14 cellular contexts compared by ENCODE assay signal in the genomic region with DNA sequence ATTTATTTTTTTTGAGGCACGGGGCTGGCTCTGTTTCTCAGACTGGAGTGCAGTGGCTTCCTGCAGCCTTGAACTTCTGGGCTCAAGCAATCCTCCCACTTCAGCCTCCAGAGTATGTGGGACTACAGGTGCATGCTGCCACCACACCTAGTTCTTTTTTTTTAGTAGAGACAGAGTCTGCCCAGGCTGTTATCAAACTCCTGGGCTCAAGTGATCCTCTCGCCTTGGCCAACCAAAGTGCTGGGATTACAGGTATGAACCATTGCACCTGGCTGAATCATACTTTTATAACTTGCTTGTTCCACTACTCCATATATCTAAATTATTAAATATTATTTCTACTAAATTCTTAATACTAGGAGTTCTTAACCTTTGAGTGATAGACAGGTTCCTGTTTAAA.
DNase-seq lines count a peak whose midpoint lies in the region; ATAC-seq, FAIRE-seq and TF ChIP-seq lines count a peak whose summit lies in the region.
"Had no signal": no experiment of that assay in that cellular context is flagged by ENCODE, and none has a peak within 500 bp of the region (broad histone marks: within the 10 kb centered on the region; RNA-seq: fewer than 3 reads in every experiment).

No MANE protein-coding gene starts in this region.

- 88% methylated on average over 2 of the region's 2 CpGs for WGBS in A549 (ENCODE audit: missing lambda C conversion rate)
- WGBS in GM12878 (ENCODE audit: insufficient coverage, insufficient replicate concordance, low lambda C conversion rate, missing lambda C conversion rate): 80% methylated on average over 2 of the region's 2 CpGs

- RAD21 ChIA-PET in GM12878 (lab: Charles Lee; ENCODE audit: unreplicated experiment): interaction anchor here (0.6 to 7.6 kb wide), 13 partner anchors 10 to 529 kb away, joined by 3 to 71 read pairs (median 3); a partner anchor contains a TSS

- no peak for FAIRE-seq in A549 (lab: Jason Lieb, UNC)
- no peak for FAIRE-seq in GM12878 (lab: Jason Lieb, UNC)
- FAIRE-seq: G401.6 had no signal

- no peak for TF ChIP-seq POLR2A in A549 (IDR thresholded peaks at IDR 0.05; ENCODE audit: low read length)
- no peak for TF ChIP-seq POLR2A in GM12878 (IDR thresholded peaks at IDR 0.05; ENCODE audit: low read depth, low read length)

- H3K9ac ChIP-seq in DND-41 (ENCODE audit: low read depth, low read length) (peak overlapping the region; percentile 53), GM12878 (ENCODE audit: control insufficient read depth, insufficient read depth, low read length) (no peak overlapping the region; the same call in 1 of the 2 replicates), muscle layer of colon (ENCODE audit: low read length) (no peak overlapping the region)

- H3K27me3 ChIP-seq in DND-41 (ENCODE audit: insufficient read depth, low read length, poor library complexity) (no peaks in the 10 kb centered on the region), GM12878 (replicated peaks in 1 of 2; ENCODE audit: control insufficient read depth in 2 of 2, insufficient read depth in 2 of 2, low read length in 1 of 2) (no peaks in the 10 kb centered on the region), muscle layer of colon (ENCODE audit: control insufficient read depth in 1 of 2, insufficient read depth in 2 of 2, low read length in 2 of 2) (no peaks in the 10 kb centered on the region)
- H3K27me3 ChIP-seq: brain microvascular endothelial cell, SJSA1, testis had no signal

- no TSS peak for BruUV-seq in GM12878 (replicated peaks; lab: Mats Ljungman, UMichigan)

- ATAC-seq in A549 (no peak), DND-41 (ENCODE audit: insufficient read depth, low read depth) (no peak), GM12878 (no peak)

- H3K9me3 ChIP-seq in A549 (peaks cover 5% of the 10 kb centered on the region; the same call in 1 of the 3 replicates), DND-41 (ENCODE audit: insufficient read depth, low read length, severe bottlenecking) (no peaks in the 10 kb centered on the region), GM12878 (replicated peaks; ENCODE audit: control insufficient read depth, insufficient read depth, low read length) (peaks cover 5% of the 10 kb centered on the region; the same call in 2 of the 3 replicates), muscle layer of colon (ENCODE audit: low read length) (no peaks in the 10 kb centered on the region)
- H3K9me3 ChIP-seq: SJSA1, testis had no signal

- CTCF ChIA-PET in A549 (lab: Yijun Ruan, JAX) (interaction anchor here (0.7 kb wide), 2 partner anchors 129 to 133 kb away, joined by 3 read pairs; no protein-coding TSS in a partner anchor), GM12878 (lab: Yijun Ruan, JAX) (interaction anchor here (0.8 to 1.0 kb wide), 4 partner anchors 12 to 99 kb away, joined by 3 to 4 read pairs (median 4); no protein-coding TSS in a partner anchor)

- peak overlapping the region; percentile 71 to 76; a peak in 4 of 6 replicates for H3K27ac ChIP-seq in A549
- peak overlapping the region; percentile 96 for H3K27ac ChIP-seq in DND-41 (ENCODE audit: low read length)
- peak overlapping the region; percentile 80 for H3K27ac ChIP-seq in GM12878 (ENCODE audit: control insufficient read depth, insufficient read depth)
- H3K27ac ChIP-seq in muscle layer of colon (ENCODE audit: low read depth, low read length): peak overlapping the region; percentile 31
- H3K27ac ChIP-seq: brain microvascular endothelial cell, SJSA1 had no signal

- intact Hi-C loops in GM12878 (cut with micrococcal nuclease; ENCODE audit: unreplicated experiment): loop anchor here (2.0 to 10.0 kb wide), 6 partner anchors 105 to 541 kb away; no protein-coding TSS in a partner anchor

- H3K79me2 ChIP-seq in DND-41 (ENCODE audit: insufficient read depth, low read length) (peaks cover 36% of the 10 kb centered on the region), GM12878 (ENCODE audit: control insufficient read depth, insufficient read depth, low read length) (no peaks in the 10 kb centered on the region)

- H3K36me3 ChIP-seq in DND-41 (ENCODE audit: insufficient read depth, low read length) (no peaks in the 10 kb centered on the region), GM12878 (ENCODE audit: control insufficient read depth in 2 of 2, insufficient read depth in 2 of 2, low read length in 1 of 2) (no peaks in the 10 kb centered on the region), muscle layer of colon (ENCODE audit: insufficient read depth, low read length) (no peaks in the 10 kb centered on the region)
- H3K36me3 ChIP-seq: brain microvascular endothelial cell, SJSA1 had no signal

- H3K4me3 ChIP-seq in A549: no peak overlapping the region
- H3K4me3 ChIP-seq in DND-41 (ENCODE audit: low read depth in 1 of 2, low read length in 2 of 2): no peak overlapping the region
- no peak overlapping the region for H3K4me3 ChIP-seq in GM12878
- no peak overlapping the region for H3K4me3 ChIP-seq in muscle layer of colon (ENCODE audit: low read depth in 1 of 2, low read length in 2 of 2)

- SMC1A ChIA-PET in GM12878 (lab: Charles Lee; ENCODE audit: uncharacterized antibody, unreplicated experiment): interaction anchor here (0.6 to 6.7 kb wide), 15 partner anchors 9 to 518 kb away, joined by 3 to 79 read pairs (median 4); a partner anchor contains a TSS

- TF ChIP-seq RAD21 in A549 (conservative IDR thresholded peaks at IDR 0.05 in 1 of 2, IDR thresholded peaks at IDR 0.05 in 1 of 2): no peak
- no peak for TF ChIP-seq RAD21 in GM12878 (IDR thresholded peaks at IDR 0.05; ENCODE audit: insufficient read depth, low read depth, low read length)

- no peak overlapping the region for H2AFZ ChIP-seq in DND-41 (ENCODE audit: low read depth, low read length)
- H2AFZ ChIP-seq in GM12878 (ENCODE audit: control insufficient read depth, low read depth, low read length): no peak overlapping the region

- TF ChIP-seq CTCF in A549 (IDR thresholded peaks at IDR 0.05) (no peak), DND-41 (IDR thresholded peaks at IDR 0.05; ENCODE audit: borderline replicate concordance, extremely low read depth, low read length, poor library complexity, severe bottlenecking) (no peak), GM12878 (IDR thresholded peaks at IDR 0.05 in 2 of 3, conservative IDR thresholded peaks at IDR 0.05 in 1 of 3; ENCODE audit: control insufficient read depth in 2 of 3, extremely low read depth in 1 of 3, insufficient read depth in 1 of 3, low read depth in 3 of 3, low read length in 3 of 3) (no peak)

- H3K4me2 ChIP-seq in A549: peak overlapping the region; percentile 77; the same call in 1 of the 3 replicates
- H3K4me2 ChIP-seq in DND-41 (ENCODE audit: insufficient read depth, low read length): peak overlapping the region; percentile 64; the same call in 1 of the 2 replicates
- peak overlapping the region; percentile 92; the same call in 1 of the 2 replicates for H3K4me2 ChIP-seq in GM12878 (ENCODE audit: control insufficient read depth, insufficient read depth)

- POLR2A ChIA-PET in A549 (lab: Yijun Ruan, JAX) (no interaction called here), GM12878 (lab: Charles Lee) (interaction anchor here (1.0 to 2.7 kb wide), 4 partner anchors 26 to 112 kb away, joined by 3 to 9 read pairs (median 3); a partner anchor contains a TSS)

- H4K20me1 ChIP-seq in DND-41 (ENCODE audit: insufficient read depth, low read length) (no peaks in the 10 kb centered on the region), GM12878 (ENCODE audit: control insufficient read depth, insufficient read depth) (no peaks in the 10 kb centered on the region)

- TF ChIP-seq EP300 in A549 (IDR thresholded peaks at IDR 0.05) (no peak), GM12878 (IDR thresholded peaks at IDR 0.05; ENCODE audit: borderline replicate concordance in 1 of 2, control insufficient read depth in 1 of 2, low read depth in 2 of 2, low read length in 2 of 2) (no peak)

- H3K4me1 ChIP-seq in A549 (peaks cover 23% of the 10 kb centered on the region), DND-41 (ENCODE audit: insufficient read depth, low read length) (peaks cover 99% of the 10 kb centered on the region), GM12878 (ENCODE audit: control insufficient read depth, insufficient read depth, low read length) (peaks cover 18% of the 10 kb centered on the region), muscle layer of colon (ENCODE audit: insufficient read depth, low read length) (peaks cover 23% of the 10 kb centered on the region)

- in situ Hi-C loops in GM12878 (cut with MboI): no loop called here

- DNase-seq in A549 (ENCODE audit: low read depth in 1 of 2, low spot score in 1 of 2) (no peak), DND-41 (peak; percentile 34), GM12878 (ENCODE audit: low read depth, low spot score) (no peak), OCI-M1 (lab: John Stamatoyannopoulos, UW) (no peak), hepatic stellate cell (ENCODE audit: low spot score) (no peak)
- no peak for DNase-seq in stimulated activated naive CD4-positive, alpha-beta T cell (lab: John Stamatoyannopoulos, UW)
- DNase-seq in effector CD8-positive, alpha-beta T cell (lab: John Stamatoyannopoulos, UW): no peak
- DNase-seq: brain microvascular endothelial cell; NCI-H2081 treated with DMSO at 0.1 percent for 48 hours; stimulated activated CD4-positive, alpha-beta T cell treated with anti-CD3 and anti-CD28 coated beads, Interleukin-12 subunit alpha, Interleukin-12 subunit beta, amount 100 ng/mL, for 4 hours had no signal

TF ChIP-seq in A549, 52 proteins besides CTCF, POLR2A, EP300 and RAD21 (continues in another document):
- TF ChIP-seq HOXB5 (CRISPR knock-in tag; IDR thresholded peaks at IDR 0.05): no peak
- no peak for TF ChIP-seq KDM1A (IDR thresholded peaks at IDR 0.05; ENCODE audit: low read depth)
- no peak for TF ChIP-seq CBX8 (IDR thresholded peaks at IDR 0.05)
- TF ChIP-seq ESRRA (IDR thresholded peaks at IDR 0.05; ENCODE audit: borderline replicate concordance, low read length): no peak
- TF ChIP-seq CEBPB (IDR thresholded peaks at IDR 0.05): no peak
- no peak for TF ChIP-seq EHF (CRISPR knock-in tag; IDR thresholded peaks at IDR 0.05)
- no peak for TF ChIP-seq CHD4 (IDR thresholded peaks at IDR 0.05; ENCODE audit: borderline replicate concordance)
- TF ChIP-seq NPAS2 (CRISPR knock-in tag; IDR thresholded peaks at IDR 0.05; ENCODE audit: borderline replicate concordance): no peak
- no peak for TF ChIP-seq EHMT2 (IDR thresholded peaks at IDR 0.05; ENCODE audit: low read depth)

TF ChIP-seq in GM12878, 131 proteins besides CTCF, POLR2A, EP300 and RAD21 (continues in another document):
- TF ChIP-seq RCOR1 (conservative IDR thresholded peaks at IDR 0.05; ENCODE audit: low read depth, low read length) (no peak), ASH2L (IDR thresholded peaks at IDR 0.05; ENCODE audit: borderline replicate concordance, low read depth) (no peak), SMARCA5 (IDR thresholded peaks at IDR 0.05) (no peak)
- TF ChIP-seq, protein P1, sequence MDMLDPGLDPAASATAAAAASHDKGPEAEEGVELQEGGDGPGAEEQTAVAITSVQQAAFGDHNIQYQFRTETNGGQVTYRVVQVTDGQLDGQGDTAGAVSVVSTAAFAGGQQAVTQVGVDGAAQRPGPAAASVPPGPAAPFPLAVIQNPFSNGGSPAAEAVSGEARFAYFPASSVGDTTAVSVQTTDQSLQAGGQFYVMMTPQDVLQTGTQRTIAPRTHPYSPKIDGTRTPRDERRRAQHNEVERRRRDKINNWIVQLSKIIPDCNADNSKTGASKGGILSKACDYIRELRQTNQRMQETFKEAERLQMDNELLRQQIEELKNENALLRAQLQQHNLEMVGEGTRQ (IDR thresholded peaks at IDR 0.05; ENCODE audit: borderline replicate concordance, low read depth, low read length): no peak

Comparison
In these comparisons a context has a peak if more than half of its experiments do, and no peak if none do; other contexts are left out.
1. H3K27ac ChIP-seq: peak in every context shown above with its lines; median percentile 96 in DND-41; 80 in GM12878; 74 in A549; 31 in muscle layer of colon.